ENCODE assay signal across 17 cellular contexts in genomic region chr6:48764261-48764660, GRCh38.
"Had no signal": no experiment of that assay in that cellular context is flagged by ENCODE, and none has a peak within 500 bp of the region (broad histone marks: within the 10 kb centered on the region; RNA-seq: fewer than 3 reads in every experiment).

No MANE protein-coding gene starts in this region.

- H3K36me3 Mint-ChIP-seq: naive thymus-derived CD4-positive, alpha-beta T cell had no signal

- H3K9me3 Mint-ChIP-seq: activated naive CD4-positive, alpha-beta T cell treated with anti-CD3 and anti-CD28 coated beads for 36 hours had no signal

- DNase-seq: activated CD4-positive, alpha-beta T cell treated with anti-CD3 and anti-CD28 coated beads, Interleukin-2, amount 50 U/mL, for 48 hours; activated CD4-positive, CD25-positive, alpha-beta regulatory T cell treated with anti-CD3 and anti-CD28 coated beads, Interleukin-2, amount 50 U/mL, for 72 hours; activated naive CD4-positive, alpha-beta T cell treated with anti-CD3 and anti-CD28 coated beads for 36 hours; dorsolateral prefrontal cortex; foreskin melanocyte; left colon; mucosa of descending colon; naive thymus-derived CD4-positive, alpha-beta T cell; nucleus accumbens; right cardiac atrium; stimulated activated naive CD8-positive, alpha-beta T cell treated with anti-CD3 and anti-CD28 coated beads, Interleukin-15, Interleukin-2, amounts not matched to agents 100 U/mL and 50 U/mL, for 24 hours; T-helper 1 cell; trophoblast cell had no signal

- H3K27ac Mint-ChIP-seq: activated naive CD4-positive, alpha-beta T cell treated with anti-CD3 and anti-CD28 coated beads for 36 hours; activated T-helper 17 cell treated with anti-CD3 and anti-CD28 coated beads, Interleukin-2, amount 50 U/mL, for 72 hours; naive thymus-derived CD4-positive, alpha-beta T cell; progenitor cell of endocrine pancreas had no signal

- H3K9me3 ChIP-seq: mucosa of descending colon had no signal

- FAIRE-seq: astrocyte had no signal

- H3K4me3 ChIP-seq: dorsolateral prefrontal cortex, mucosa of descending colon, skin epidermis had no signal

- H3K4me3 Mint-ChIP-seq: activated naive CD4-positive, alpha-beta T cell treated with anti-CD3 and anti-CD28 coated beads for 36 hours; activated T-helper 17 cell treated with anti-CD3 and anti-CD28 coated beads, Interleukin-2, amount 50 U/mL, for 72 hours; naive thymus-derived CD4-positive, alpha-beta T cell had no signal

- H3K27me3 Mint-ChIP-seq: activated T-helper 17 cell treated with anti-CD3 and anti-CD28 coated beads, Interleukin-2, amount 50 U/mL, for 72 hours; naive thymus-derived CD4-positive, alpha-beta T cell; progenitor cell of endocrine pancreas had no signal

- H3K4me1 Mint-ChIP-seq: activated T-helper 17 cell treated with anti-CD3 and anti-CD28 coated beads, Interleukin-2, amount 50 U/mL, for 72 hours; naive thymus-derived CD4-positive, alpha-beta T cell had no signal
